ENCODE assay signal across 1 cellular context in genomic region chr12:57583008-57583831, GRCh38.
TF ChIP-seq lines count a peak whose summit lies in the region.

No MANE protein-coding gene starts in this region.

TF ChIP-seq in K562, 482 proteins besides CTCF, POLR2A, EP300 and RAD21 (continues in another document):
- TF ChIP-seq NCOA1 (IDR thresholded peaks at IDR 0.05; ENCODE audit: low read depth) (0 out of 2 replicates have a peak, but pooled peaks have one; percentile 24), RCOR1 (IDR thresholded peaks at IDR 0.05; ENCODE audit: borderline replicate concordance in 1 of 2, low read depth in 2 of 2, low read length in 2 of 2) (peak in 1 of 2 experiments; percentile 75; a peak in 2 of 4 replicates), MAZ (CRISPR knock-in tag; conservative IDR thresholded peaks at IDR 0.05 in 1 of 2, IDR thresholded peaks at IDR 0.05 in 1 of 2) (peak in 1 of 2 experiments; percentile 73; a peak in 1 of 4 replicates), DEAF1 (CRISPR knock-in tag; IDR thresholded peaks at IDR 0.05) (peak; percentile 90), HDGF (IDR thresholded peaks at IDR 0.05) (0 out of 2 replicates have a peak, but pooled peaks have one; percentile 57), ZNF133 (CRISPR knock-in tag; IDR thresholded peaks at IDR 0.05) (no peak), SAFB2 (IDR thresholded peaks at IDR 0.05; ENCODE audit: borderline replicate concordance, low read depth, low read length, severe bottlenecking) (no peak), NONO (IDR thresholded peaks at IDR 0.05; ENCODE audit: low read depth in 2 of 2, low read length in 1 of 2) (no peak), ZBTB33 (CRISPR knock-in tag; IDR thresholded peaks at IDR 0.05) (0 out of 2 replicates have a peak, but pooled peaks have one; percentile 32), ZNF263 (CRISPR knock-in tag; IDR thresholded peaks at IDR 0.05; ENCODE audit: borderline replicate concordance) (no peak; the same call in 1 of the 2 replicates), TBL1XR1 (IDR thresholded peaks at IDR 0.05; ENCODE audit: low read length in 2 of 2) (peak in 1 of 2 experiments; percentile 23; a peak in 1 of 4 replicates), ZBTB7A (IDR thresholded peaks at IDR 0.05; ENCODE audit: borderline replicate concordance, control insufficient read depth, low read depth, low read length) (peak; percentile 78), CHD2 (IDR thresholded peaks at IDR 0.05; ENCODE audit: low read depth, low read length) (no peak), FOXP1 (CRISPR knock-in tag; IDR thresholded peaks at IDR 0.05) (no peak), TOE1 (IDR thresholded peaks at IDR 0.05; ENCODE audit: borderline replicate concordance) (peak; percentile 37; the same call in 1 of the 2 replicates), TOE1 (CRISPR knock-in tag; IDR thresholded peaks at IDR 0.05; ENCODE audit: borderline replicate concordance, low read depth) (no peak), TAL1 (IDR thresholded peaks at IDR 0.05) (no peak), KDM1A (IDR thresholded peaks at IDR 0.05) (peak; percentile 43 to 50; a peak in 2 of 4 replicates), CTBP1 (IDR thresholded peaks at IDR 0.05; ENCODE audit: borderline replicate concordance) (peak; percentile 56; the same call in 1 of the 2 replicates), SMAD3 (CRISPR knock-in tag; conservative IDR thresholded peaks at IDR 0.05) (0 out of 2 replicates have a peak, but pooled peaks have one; percentile 42), RFX7 (CRISPR knock-in tag; IDR thresholded peaks at IDR 0.05) (no peak), MNT (conservative IDR thresholded peaks at IDR 0.05) (peak in 1 of 2 experiments; percentile 35; a peak in 1 of 4 replicates), CREBBP (IDR thresholded peaks at IDR 0.05; ENCODE audit: low read depth, low read length) (no peak), ARID2 (IDR thresholded peaks at IDR 0.05) (peak; percentile 51; the same call in 1 of the 2 replicates), NR4A1 (CRISPR knock-in tag; IDR thresholded peaks at IDR 0.05) (0 out of 2 replicates have a peak, but pooled peaks have one; percentile 11), NR4A1 (tag; IDR thresholded peaks at IDR 0.05) (no peak), JUND (IDR thresholded peaks at IDR 0.05; ENCODE audit: borderline replicate concordance, low read depth, low read length) (peak; percentile 34; the same call in 1 of the 2 replicates), JUND (tag; IDR thresholded peaks at IDR 0.05; ENCODE audit: borderline replicate concordance, low read depth, low read length) (no peak), HDAC1 (IDR thresholded peaks at IDR 0.05) (0 out of 4 replicates have a peak, but pooled peaks of 1 of the 2 experiments have one; percentile 18), NCOR1 (IDR thresholded peaks at IDR 0.05) (peak; percentile 35; the same call in 1 of the 2 replicates), ZNF766 (CRISPR knock-in tag; conservative IDR thresholded peaks at IDR 0.05) (0 out of 2 replicates have a peak, but pooled peaks have one; percentile 40)
- TF ChIP-seq, protein P1, sequence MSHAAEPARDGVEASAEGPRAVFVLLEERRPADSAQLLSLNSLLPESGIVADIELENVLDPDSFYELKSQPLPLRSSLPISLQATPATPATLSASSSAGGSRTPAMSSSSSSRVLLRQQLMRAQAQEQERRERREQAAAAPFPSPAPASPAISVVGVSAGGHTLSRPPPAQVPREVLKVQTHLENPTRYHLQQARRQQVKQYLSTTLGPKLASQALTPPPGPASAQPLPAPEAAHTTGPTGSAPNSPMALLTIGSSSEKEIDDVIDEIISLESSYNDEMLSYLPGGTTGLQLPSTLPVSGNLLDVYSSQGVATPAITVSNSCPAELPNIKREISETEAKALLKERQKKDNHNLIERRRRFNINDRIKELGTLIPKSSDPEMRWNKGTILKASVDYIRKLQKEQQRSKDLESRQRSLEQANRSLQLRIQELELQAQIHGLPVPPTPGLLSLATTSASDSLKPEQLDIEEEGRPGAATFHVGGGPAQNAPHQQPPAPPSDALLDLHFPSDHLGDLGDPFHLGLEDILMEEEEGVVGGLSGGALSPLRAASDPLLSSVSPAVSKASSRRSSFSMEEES (CRISPR knock-in tag; IDR thresholded peaks at IDR 0.05) = 0 out of 2 replicates have a peak, but pooled peaks have one; percentile 3
- TF ChIP-seq, protein P2, sequence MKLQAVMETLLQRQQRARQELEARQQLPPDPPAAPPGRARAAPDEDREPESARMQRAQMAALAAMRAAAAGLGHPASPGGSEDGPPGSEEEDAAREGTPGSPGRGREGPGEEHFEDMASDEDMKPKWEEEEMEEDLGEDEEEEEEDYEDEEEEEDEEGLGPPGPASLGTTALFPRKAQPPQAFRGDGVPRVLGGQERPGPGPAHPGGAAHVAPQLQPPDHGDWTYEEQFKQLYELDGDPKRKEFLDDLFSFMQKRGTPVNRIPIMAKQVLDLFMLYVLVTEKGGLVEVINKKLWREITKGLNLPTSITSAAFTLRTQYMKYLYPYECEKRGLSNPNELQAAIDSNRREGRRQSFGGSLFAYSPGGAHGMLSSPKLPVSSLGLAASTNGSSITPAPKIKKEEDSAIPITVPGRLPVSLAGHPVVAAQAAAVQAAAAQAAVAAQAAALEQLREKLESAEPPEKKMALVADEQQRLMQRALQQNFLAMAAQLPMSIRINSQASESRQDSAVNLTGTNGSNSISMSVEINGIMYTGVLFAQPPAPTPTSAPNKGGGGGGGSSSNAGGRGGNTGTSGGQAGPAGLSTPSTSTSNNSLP (IDR thresholded peaks at IDR 0.05; ENCODE audit: borderline replicate concordance, low read depth, low read length) = 0 out of 2 replicates have a peak, but pooled peaks have one; percentile 27
- TF ChIP-seq, protein P3, sequence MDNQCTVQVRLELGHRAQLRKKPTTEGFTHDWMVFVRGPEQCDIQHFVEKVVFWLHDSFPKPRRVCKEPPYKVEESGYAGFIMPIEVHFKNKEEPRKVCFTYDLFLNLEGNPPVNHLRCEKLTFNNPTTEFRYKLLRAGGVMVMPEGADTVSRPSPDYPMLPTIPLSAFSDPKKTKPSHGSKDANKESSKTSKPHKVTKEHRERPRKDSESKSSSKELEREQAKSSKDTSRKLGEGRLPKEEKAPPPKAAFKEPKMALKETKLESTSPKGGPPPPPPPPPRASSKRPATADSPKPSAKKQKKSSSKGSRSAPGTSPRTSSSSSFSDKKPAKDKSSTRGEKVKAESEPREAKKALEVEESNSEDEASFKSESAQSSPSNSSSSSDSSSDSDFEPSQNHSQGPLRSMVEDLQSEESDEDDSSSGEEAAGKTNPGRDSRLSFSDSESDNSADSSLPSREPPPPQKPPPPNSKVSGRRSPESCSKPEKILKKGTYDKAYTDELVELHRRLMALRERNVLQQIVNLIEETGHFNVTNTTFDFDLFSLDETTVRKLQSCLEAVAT (IDR thresholded peaks at IDR 0.05) = peak in 1 of 2 experiments; percentile 35; a peak in 1 of 4 replicates
- TF ChIP-seq, protein P4, sequence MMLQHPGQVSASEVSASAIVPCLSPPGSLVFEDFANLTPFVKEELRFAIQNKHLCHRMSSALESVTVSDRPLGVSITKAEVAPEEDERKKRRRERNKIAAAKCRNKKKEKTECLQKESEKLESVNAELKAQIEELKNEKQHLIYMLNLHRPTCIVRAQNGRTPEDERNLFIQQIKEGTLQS (IDR thresholded peaks at IDR 0.05) = no peak
- TF ChIP-seq, protein P4 (CRISPR knock-in tag; conservative IDR thresholded peaks at IDR 0.05) = no peak
- TF ChIP-seq, protein P5, sequence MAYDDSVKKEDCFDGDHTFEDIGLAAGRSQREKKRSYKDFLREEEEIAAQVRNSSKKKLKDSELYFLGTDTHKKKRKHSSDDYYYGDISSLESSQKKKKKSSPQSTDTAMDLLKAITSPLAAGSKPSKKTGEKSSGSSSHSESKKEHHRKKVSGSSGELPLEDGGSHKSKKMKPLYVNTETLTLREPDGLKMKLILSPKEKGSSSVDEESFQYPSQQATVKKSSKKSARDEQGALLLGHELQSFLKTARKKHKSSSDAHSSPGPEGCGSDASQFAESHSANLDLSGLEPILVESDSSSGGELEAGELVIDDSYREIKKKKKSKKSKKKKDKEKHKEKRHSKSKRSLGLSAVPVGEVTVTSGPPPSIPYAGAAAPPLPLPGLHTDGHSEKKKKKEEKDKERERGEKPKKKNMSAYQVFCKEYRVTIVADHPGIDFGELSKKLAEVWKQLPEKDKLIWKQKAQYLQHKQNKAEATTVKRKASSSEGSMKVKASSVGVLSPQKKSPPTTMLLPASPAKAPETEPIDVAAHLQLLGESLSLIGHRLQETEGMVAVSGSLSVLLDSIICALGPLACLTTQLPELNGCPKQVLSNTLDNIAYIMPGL (CRISPR knock-in tag; IDR thresholded peaks at IDR 0.05) = peak; percentile 51; the same call in 1 of the 2 replicates
